ENCODE assay signal across 9 cellular contexts in the genomic region with DNA sequence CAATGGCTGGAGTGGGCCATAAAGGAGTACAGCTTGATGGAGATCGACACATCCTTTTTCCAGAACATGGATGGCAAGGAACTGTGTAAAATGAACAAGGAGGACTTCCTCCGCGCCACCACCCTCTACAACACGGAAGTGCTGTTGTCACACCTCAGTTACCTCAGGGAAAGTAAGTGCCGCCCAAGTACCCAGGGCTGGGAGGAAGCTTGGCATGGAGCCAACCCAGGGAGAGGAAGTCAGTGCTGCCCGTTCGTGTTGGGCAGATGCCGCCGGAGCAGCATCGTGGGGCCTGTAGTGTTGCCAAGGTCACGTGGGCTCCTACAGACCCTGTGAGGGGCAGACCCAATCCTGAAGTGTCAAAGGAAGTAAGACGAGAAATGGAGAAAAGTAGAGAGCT.
DNase-seq lines count a peak whose midpoint lies in the region; ATAC-seq and TF ChIP-seq lines count a peak whose summit lies in the region.
"Had no signal": no experiment of that assay in that cellular context is flagged by ENCODE, and none has a peak within 500 bp of the region (broad histone marks: within the 10 kb centered on the region; RNA-seq: fewer than 3 reads in every experiment).

No MANE protein-coding gene starts in this region.

- H4K12ac ChIP-seq in trophoblast cell (ENCODE audit: low read depth, low read length): no peak overlapping the region

- H3K79me1 ChIP-seq in trophoblast cell (ENCODE audit: low read length): peaks cover 7% of the 10 kb centered on the region

- no peak overlapping the region for H3K4me3 Mint-ChIP-seq in CD4-positive, alpha-beta T cell
- peak overlapping the region; percentile 71 for H3K4me3 Mint-ChIP-seq in activated naive CD4-positive, alpha-beta T cell treated with anti-CD3 and anti-CD28 coated beads, Interleukin-2, amount 50 U/mL, for 24 hours

- no peaks in the 10 kb centered on the region for H3K9me3 ChIP-seq in CD4-positive, alpha-beta T cell (ENCODE audit: control insufficient read depth, low read length)
- H3K9me3 ChIP-seq in Peyer's patch: no peaks in the 10 kb centered on the region
- H3K9me3 ChIP-seq in trophoblast cell (ENCODE audit: insufficient read depth, low read depth, low read length): no peaks in the 10 kb centered on the region

- H2BK5ac ChIP-seq in trophoblast cell (ENCODE audit: low read depth, low read length, poor library complexity): no peak overlapping the region

- no peaks in the 10 kb centered on the region for H3K27me3 Mint-ChIP-seq in CD4-positive, alpha-beta T cell
- H3K27me3 Mint-ChIP-seq in activated naive CD4-positive, alpha-beta T cell treated with anti-CD3 and anti-CD28 coated beads, Interleukin-2, amount 50 U/mL, for 24 hours: no peaks in the 10 kb centered on the region

- H4K8ac ChIP-seq in trophoblast cell (ENCODE audit: low read depth, low read length): no peak overlapping the region

- H3K79me2 ChIP-seq in trophoblast cell (ENCODE audit: control insufficient read depth, insufficient read depth, low read length, poor library complexity): no peaks in the 10 kb centered on the region

- no peak overlapping the region for H3K9ac ChIP-seq in trophoblast cell (ENCODE audit: low read length)

- H4K91ac ChIP-seq in trophoblast cell (ENCODE audit: low read depth, low read length): no peak overlapping the region

- POLR2A ChIA-PET in CD4-positive, alpha-beta T cell (lab: Charles Lee): interaction anchor here (0.7 to 1.4 kb wide), 5 partner anchors 15 to 86 kb away, joined by 3 to 4 read pairs (median 4); no protein-coding TSS in a partner anchor

- H3K23ac ChIP-seq in trophoblast cell (ENCODE audit: low read length): no peak overlapping the region

- CTCF ChIA-PET in CD4-positive, alpha-beta T cell (lab: Charles Lee): interaction anchor here (0.6 to 1.9 kb wide), 3 partner anchors 15 to 615 kb away, joined by 3 to 7 read pairs (median 7); no protein-coding TSS in a partner anchor

- WGBS in trophoblast cell (ENCODE audit: extremely low coverage, insufficient coverage, insufficient read length): no CpG with 5 or more reads among the region's 12 CpGs

- H3K4ac ChIP-seq in trophoblast cell (ENCODE audit: low read depth, low read length): no peak overlapping the region

- H3K27ac Mint-ChIP-seq in CD4-positive, alpha-beta T cell: peak overlapping the region; percentile 78
- H3K27ac Mint-ChIP-seq in activated naive CD4-positive, alpha-beta T cell treated with anti-CD3 and anti-CD28 coated beads, Interleukin-2, amount 50 U/mL, for 24 hours: peak overlapping the region; percentile 81

- no peak overlapping the region for H2AK5ac ChIP-seq in trophoblast cell (ENCODE audit: low read length)

- TF ChIP-seq POLR2A in Peyer's patch (IDR thresholded peaks at IDR 0.05) (no peak), erythroblast (IDR thresholded peaks at IDR 0.05; ENCODE audit: low read length) (no peak)

- H3K9me3 Mint-ChIP-seq in CD4-positive, alpha-beta T cell: no peaks in the 10 kb centered on the region
- H3K9me3 Mint-ChIP-seq in activated naive CD4-positive, alpha-beta T cell treated with anti-CD3 and anti-CD28 coated beads, Interleukin-2, amount 50 U/mL, for 24 hours: no peaks in the 10 kb centered on the region

- no peak overlapping the region for H2BK120ac ChIP-seq in trophoblast cell (ENCODE audit: insufficient read depth, low read length, poor library complexity)

- no peak for TF ChIP-seq CTCF in CD4-positive, alpha-beta T cell (IDR thresholded peaks at IDR 0.05)
- no peak for TF ChIP-seq CTCF in Peyer's patch (IDR thresholded peaks at IDR 0.05)

- DNase-seq in CD4-positive, alpha-beta T cell: peak; percentile 23 to 60 (median 42)
- peak in 2 of 3 donors; percentile 81 to 87 for DNase-seq in Peyer's patch
- no peak for DNase-seq in trophoblast cell
- DNase-seq in cerebellar cortex (ENCODE audit: low spot score): no peak
- DNase-seq in NCI-H2081 treated with DMSO at 0.1 percent for 48 hours (lab: John Stamatoyannopoulos, UW): no peak
- no peak for DNase-seq in erythroblast (lab: John Stamatoyannopoulos, UW)
- DNase-seq: mesenchymal stem cell had no signal

- intact Hi-C loops in CD4-positive, alpha-beta T cell (cut with DNase I, micrococcal nuclease): no loop called here

- peaks cover 68% of the 10 kb centered on the region for H3K4me1 Mint-ChIP-seq in CD4-positive, alpha-beta T cell (ENCODE audit: low read depth)
- H3K4me1 Mint-ChIP-seq in activated naive CD4-positive, alpha-beta T cell treated with anti-CD3 and anti-CD28 coated beads, Interleukin-2, amount 50 U/mL, for 24 hours: peaks cover 59% of the 10 kb centered on the region

- no peak overlapping the region for H3K18ac ChIP-seq in trophoblast cell (ENCODE audit: low read length)

- no peak overlapping the region for H3K14ac ChIP-seq in trophoblast cell (ENCODE audit: low read length)

- H3K36me3 Mint-ChIP-seq in CD4-positive, alpha-beta T cell (ENCODE audit: low read depth): peaks cover 98% of the 10 kb centered on the region
- peaks cover 10% of the 10 kb centered on the region for H3K36me3 Mint-ChIP-seq in activated naive CD4-positive, alpha-beta T cell treated with anti-CD3 and anti-CD28 coated beads, Interleukin-2, amount 50 U/mL, for 24 hours

- peaks cover 0 to 9% (median 7%) of the 10 kb centered on the region in 3 donors for H3K36me3 ChIP-seq in Peyer's patch
- H3K36me3 ChIP-seq in trophoblast cell (ENCODE audit: control insufficient read depth in 1 of 2, insufficient read depth in 2 of 2, low read length in 2 of 2): no peaks in the 10 kb centered on the region

- peaks cover 0 to 4% (median 0%) of the 10 kb centered on the region in 4 donors for H3K4me1 ChIP-seq in Peyer's patch
- H3K4me1 ChIP-seq in trophoblast cell (ENCODE audit: control insufficient read depth in 1 of 2, insufficient read depth in 2 of 2, low read length in 2 of 2): peaks cover 13% of the 10 kb centered on the region in 2 experiments

- no peaks in the 10 kb centered on the region for H3K27me3 ChIP-seq in CD4-positive, alpha-beta T cell (ENCODE audit: control insufficient read depth, insufficient read depth, low read length)
- H3K27me3 ChIP-seq in Peyer's patch (no peaks in the 10 kb centered on the region), trophoblast cell (ENCODE audit: insufficient read depth, low read length) (no peaks in the 10 kb centered on the region)

- H2BK12ac ChIP-seq in trophoblast cell (ENCODE audit: low read length): no peak overlapping the region

- H3K4me3 ChIP-seq in Peyer's patch (no peak overlapping the region), trophoblast cell (ENCODE audit: low read depth, low read length) (peak overlapping the region; percentile 31)

- no peak overlapping the region for H2AFZ ChIP-seq in trophoblast cell (ENCODE audit: insufficient read depth, low read length, poor library complexity)

- H3K27ac ChIP-seq in CD4-positive, alpha-beta T cell (ENCODE audit: low read depth, low read length): peak overlapping the region; percentile 34
- no peak overlapping the region for H3K27ac ChIP-seq in Peyer's patch
- H3K27ac ChIP-seq in trophoblast cell (ENCODE audit: low read depth, low read length): no peak overlapping the region

- H3K4me2 ChIP-seq in trophoblast cell (ENCODE audit: low read length): no peak overlapping the region

- peak; percentile 57 for ATAC-seq in CD4-positive, alpha-beta T cell (ENCODE audit: poor library complexity)
- ATAC-seq in GM21528 (IDR thresholded peaks at IDR 0.05; ENCODE audit: low FRiP score, unreplicated experiment): no peak

Comparison
In these comparisons a context has a peak if more than half of its experiments do, and no peak if none do; other contexts are left out.
1. DNase-seq: peak in CD4-positive, alpha-beta T cell (10 of 10) and Peyer's patch (2 of 3); none in trophoblast cell (0 of 2), cerebellar cortex (single experiment), NCI-H2081 treated with DMSO at 0.1 percent for 48 hours (single experiment) and erythroblast (0 of 2).